Comparison of ENCODE assay signal across 1 cellular context in the genomic region with DNA sequence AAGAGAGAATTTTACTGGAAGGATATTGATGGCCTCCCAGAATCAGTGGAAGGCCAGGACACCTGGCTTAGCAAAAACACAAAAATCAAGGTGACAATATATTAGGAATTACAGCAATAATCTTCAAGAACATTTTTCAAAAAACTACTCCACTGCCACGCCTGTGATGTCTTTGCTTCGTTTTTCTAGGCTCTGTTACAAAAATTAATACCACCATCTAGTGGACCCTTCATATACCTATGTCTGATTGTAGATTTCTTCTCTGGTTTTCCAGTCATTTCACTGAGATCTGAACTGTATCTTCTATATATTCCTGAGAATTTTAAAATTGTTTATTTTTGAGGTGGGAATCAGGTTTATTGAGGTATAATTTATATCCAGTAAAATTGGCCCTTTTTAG.
TF ChIP-seq lines count a peak whose summit lies in the region.

No MANE protein-coding gene starts in this region.

TF ChIP-seq in H1, 55 proteins besides CTCF, POLR2A, EP300 and RAD21 (continued from another document):
- TF ChIP-seq ZNF274 (IDR thresholded peaks at IDR 0.05; ENCODE audit: borderline replicate concordance, extremely low read depth, low read length): no peak
- TF ChIP-seq YY1 (IDR thresholded peaks at IDR 0.05; ENCODE audit: low read depth, low read length): no peak
- TF ChIP-seq NRF1 (IDR thresholded peaks at IDR 0.05; ENCODE audit: low read depth, low read length): no peak
- no peak for TF ChIP-seq POU5F1 (IDR thresholded peaks at IDR 0.05; ENCODE audit: low read depth, low read length)
- no peak for TF ChIP-seq GTF2F1 (IDR thresholded peaks at IDR 0.05; ENCODE audit: borderline replicate concordance, low read depth, low read length)
- no peak for TF ChIP-seq TAF7 (optimal IDR thresholded peaks at IDR 0.05; ENCODE audit: borderline replicate concordance, low read depth, low read length)
- TF ChIP-seq, protein P1, sequence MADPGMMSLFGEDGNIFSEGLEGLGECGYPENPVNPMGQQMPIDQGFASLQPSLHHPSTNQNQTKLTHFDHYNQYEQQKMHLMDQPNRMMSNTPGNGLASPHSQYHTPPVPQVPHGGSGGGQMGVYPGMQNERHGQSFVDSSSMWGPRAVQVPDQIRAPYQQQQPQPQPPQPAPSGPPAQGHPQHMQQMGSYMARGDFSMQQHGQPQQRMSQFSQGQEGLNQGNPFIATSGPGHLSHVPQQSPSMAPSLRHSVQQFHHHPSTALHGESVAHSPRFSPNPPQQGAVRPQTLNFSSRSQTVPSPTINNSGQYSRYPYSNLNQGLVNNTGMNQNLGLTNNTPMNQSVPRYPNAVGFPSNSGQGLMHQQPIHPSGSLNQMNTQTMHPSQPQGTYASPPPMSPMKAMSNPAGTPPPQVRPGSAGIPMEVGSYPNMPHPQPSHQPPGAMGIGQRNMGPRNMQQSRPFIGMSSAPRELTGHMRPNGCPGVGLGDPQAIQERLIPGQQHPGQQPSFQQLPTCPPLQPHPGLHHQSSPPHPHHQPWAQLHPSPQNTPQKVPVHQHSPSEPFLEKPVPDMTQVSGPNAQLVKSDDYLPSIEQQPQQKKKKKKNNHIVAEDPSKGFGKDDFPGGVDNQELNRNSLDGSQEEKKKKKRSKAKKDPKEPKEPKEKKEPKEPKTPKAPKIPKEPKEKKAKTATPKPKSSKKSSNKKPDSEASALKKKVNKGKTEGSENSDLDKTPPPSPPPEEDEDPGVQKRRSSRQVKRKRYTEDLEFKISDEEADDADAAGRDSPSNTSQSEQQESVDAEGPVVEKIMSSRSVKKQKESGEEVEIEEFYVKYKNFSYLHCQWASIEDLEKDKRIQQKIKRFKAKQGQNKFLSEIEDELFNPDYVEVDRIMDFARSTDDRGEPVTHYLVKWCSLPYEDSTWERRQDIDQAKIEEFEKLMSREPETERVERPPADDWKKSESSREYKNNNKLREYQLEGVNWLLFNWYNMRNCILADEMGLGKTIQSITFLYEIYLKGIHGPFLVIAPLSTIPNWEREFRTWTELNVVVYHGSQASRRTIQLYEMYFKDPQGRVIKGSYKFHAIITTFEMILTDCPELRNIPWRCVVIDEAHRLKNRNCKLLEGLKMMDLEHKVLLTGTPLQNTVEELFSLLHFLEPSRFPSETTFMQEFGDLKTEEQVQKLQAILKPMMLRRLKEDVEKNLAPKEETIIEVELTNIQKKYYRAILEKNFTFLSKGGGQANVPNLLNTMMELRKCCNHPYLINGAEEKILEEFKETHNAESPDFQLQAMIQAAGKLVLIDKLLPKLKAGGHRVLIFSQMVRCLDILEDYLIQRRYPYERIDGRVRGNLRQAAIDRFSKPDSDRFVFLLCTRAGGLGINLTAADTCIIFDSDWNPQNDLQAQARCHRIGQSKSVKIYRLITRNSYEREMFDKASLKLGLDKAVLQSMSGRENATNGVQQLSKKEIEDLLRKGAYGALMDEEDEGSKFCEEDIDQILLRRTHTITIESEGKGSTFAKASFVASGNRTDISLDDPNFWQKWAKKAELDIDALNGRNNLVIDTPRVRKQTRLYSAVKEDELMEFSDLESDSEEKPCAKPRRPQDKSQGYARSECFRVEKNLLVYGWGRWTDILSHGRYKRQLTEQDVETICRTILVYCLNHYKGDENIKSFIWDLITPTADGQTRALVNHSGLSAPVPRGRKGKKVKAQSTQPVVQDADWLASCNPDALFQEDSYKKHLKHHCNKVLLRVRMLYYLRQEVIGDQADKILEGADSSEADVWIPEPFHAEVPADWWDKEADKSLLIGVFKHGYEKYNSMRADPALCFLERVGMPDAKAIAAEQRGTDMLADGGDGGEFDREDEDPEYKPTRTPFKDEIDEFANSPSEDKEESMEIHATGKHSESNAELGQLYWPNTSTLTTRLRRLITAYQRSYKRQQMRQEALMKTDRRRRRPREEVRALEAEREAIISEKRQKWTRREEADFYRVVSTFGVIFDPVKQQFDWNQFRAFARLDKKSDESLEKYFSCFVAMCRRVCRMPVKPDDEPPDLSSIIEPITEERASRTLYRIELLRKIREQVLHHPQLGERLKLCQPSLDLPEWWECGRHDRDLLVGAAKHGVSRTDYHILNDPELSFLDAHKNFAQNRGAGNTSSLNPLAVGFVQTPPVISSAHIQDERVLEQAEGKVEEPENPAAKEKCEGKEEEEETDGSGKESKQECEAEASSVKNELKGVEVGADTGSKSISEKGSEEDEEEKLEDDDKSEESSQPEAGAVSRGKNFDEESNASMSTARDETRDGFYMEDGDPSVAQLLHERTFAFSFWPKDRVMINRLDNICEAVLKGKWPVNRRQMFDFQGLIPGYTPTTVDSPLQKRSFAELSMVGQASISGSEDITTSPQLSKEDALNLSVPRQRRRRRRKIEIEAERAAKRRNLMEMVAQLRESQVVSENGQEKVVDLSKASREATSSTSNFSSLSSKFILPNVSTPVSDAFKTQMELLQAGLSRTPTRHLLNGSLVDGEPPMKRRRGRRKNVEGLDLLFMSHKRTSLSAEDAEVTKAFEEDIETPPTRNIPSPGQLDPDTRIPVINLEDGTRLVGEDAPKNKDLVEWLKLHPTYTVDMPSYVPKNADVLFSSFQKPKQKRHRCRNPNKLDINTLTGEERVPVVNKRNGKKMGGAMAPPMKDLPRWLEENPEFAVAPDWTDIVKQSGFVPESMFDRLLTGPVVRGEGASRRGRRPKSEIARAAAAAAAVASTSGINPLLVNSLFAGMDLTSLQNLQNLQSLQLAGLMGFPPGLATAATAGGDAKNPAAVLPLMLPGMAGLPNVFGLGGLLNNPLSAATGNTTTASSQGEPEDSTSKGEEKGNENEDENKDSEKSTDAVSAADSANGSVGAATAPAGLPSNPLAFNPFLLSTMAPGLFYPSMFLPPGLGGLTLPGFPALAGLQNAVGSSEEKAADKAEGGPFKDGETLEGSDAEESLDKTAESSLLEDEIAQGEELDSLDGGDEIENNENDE (IDR thresholded peaks at IDR 0.05; ENCODE audit: insufficient replicate concordance, low read length): no peak
- no peak for TF ChIP-seq TCF12 (IDR thresholded peaks at IDR 0.05; ENCODE audit: low read depth, low read length)
- TF ChIP-seq SP2 (IDR thresholded peaks at IDR 0.05; ENCODE audit: low read length): no peak
